In the genomic region with DNA sequence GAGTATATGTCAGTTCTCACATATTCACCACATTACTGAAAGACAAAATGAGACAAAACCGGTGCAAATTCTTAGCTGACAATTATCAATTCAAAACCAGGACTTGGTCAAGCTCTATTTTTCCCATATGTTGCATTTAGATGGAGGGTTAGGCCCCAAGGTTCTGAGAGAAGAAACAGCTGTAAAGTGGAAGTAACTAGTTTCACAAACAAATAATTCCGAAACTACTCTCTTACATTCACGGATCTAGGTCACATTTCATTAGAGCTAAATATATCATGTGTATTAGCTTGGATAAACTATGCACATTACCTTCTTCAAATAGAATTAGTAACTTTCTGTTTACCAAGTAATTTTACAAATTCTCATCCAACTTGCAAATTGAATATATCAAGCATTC, we compare ENCODE assay signal across 1 cellular context.
TF ChIP-seq lines count a peak whose summit lies in the region.

No MANE protein-coding gene starts in this region.

TF ChIP-seq in GM12878, 131 proteins besides CTCF, POLR2A, EP300 and RAD21:
- TF ChIP-seq, protein P1, sequence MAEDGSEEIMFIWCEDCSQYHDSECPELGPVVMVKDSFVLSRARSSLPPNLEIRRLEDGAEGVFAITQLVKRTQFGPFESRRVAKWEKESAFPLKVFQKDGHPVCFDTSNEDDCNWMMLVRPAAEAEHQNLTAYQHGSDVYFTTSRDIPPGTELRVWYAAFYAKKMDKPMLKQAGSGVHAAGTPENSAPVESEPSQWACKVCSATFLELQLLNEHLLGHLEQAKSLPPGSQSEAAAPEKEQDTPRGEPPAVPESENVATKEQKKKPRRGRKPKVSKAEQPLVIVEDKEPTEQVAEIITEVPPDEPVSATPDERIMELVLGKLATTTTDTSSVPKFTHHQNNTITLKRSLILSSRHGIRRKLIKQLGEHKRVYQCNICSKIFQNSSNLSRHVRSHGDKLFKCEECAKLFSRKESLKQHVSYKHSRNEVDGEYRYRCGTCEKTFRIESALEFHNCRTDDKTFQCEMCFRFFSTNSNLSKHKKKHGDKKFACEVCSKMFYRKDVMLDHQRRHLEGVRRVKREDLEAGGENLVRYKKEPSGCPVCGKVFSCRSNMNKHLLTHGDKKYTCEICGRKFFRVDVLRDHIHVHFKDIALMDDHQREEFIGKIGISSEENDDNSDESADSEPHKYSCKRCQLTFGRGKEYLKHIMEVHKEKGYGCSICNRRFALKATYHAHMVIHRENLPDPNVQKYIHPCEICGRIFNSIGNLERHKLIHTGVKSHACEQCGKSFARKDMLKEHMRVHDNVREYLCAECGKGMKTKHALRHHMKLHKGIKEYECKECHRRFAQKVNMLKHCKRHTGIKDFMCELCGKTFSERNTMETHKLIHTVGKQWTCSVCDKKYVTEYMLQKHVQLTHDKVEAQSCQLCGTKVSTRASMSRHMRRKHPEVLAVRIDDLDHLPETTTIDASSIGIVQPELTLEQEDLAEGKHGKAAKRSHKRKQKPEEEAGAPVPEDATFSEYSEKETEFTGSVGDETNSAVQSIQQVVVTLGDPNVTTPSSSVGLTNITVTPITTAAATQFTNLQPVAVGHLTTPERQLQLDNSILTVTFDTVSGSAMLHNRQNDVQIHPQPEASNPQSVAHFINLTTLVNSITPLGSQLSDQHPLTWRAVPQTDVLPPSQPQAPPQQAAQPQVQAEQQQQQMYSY (CRISPR knock-in tag; IDR thresholded peaks at IDR 0.05), result no peak
- TF ChIP-seq NR2C2 (IDR thresholded peaks at IDR 0.05; ENCODE audit: borderline replicate concordance, control insufficient read depth, insufficient read length, low read depth) (no peak), JUNB (IDR thresholded peaks at IDR 0.05) (peak; percentile 36), SREBF1 (IDR thresholded peaks at IDR 0.05; ENCODE audit: low read length) (no peak)
- TF ChIP-seq, protein P2, sequence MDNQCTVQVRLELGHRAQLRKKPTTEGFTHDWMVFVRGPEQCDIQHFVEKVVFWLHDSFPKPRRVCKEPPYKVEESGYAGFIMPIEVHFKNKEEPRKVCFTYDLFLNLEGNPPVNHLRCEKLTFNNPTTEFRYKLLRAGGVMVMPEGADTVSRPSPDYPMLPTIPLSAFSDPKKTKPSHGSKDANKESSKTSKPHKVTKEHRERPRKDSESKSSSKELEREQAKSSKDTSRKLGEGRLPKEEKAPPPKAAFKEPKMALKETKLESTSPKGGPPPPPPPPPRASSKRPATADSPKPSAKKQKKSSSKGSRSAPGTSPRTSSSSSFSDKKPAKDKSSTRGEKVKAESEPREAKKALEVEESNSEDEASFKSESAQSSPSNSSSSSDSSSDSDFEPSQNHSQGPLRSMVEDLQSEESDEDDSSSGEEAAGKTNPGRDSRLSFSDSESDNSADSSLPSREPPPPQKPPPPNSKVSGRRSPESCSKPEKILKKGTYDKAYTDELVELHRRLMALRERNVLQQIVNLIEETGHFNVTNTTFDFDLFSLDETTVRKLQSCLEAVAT (IDR thresholded peaks at IDR 0.05), result no peak
